ENCODE assay signal across 15 cellular contexts in the genomic region with DNA sequence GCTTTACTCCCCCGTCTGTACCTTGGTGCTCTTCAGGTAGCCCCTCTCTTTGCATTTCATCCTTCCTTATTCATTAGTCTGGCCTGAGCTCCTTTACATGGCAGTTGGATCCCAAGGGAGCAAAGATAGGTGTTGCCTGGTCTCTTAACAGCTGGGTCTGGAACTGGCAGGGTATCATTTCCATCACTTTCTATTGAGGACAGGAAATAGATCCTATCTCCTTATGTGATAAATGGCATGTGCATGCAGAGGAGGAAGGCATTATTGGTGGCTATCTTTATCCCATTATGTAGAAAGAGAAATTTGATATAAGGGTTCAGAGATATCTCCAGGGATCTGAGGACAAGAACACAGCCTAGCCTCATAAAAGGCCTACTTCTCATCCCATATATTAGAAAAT. TPM values are rescaled to one million over a fixed set of nuclear protein-coding genes. Genes with fewer than 3 reads are reported as not detected.
A peak's percentile ranks its signal among the peaks of the same experiment; 100 is the strongest.
DNase-seq lines count a peak whose midpoint lies in the region; ATAC-seq and TF ChIP-seq lines count a peak whose summit lies in the region.
"Had no signal": no experiment of that assay in that cellular context is flagged by ENCODE, and none has a peak within 500 bp of the region (broad histone marks: within the 10 kb centered on the region; RNA-seq: fewer than 3 reads in every experiment).

No MANE protein-coding gene starts in this region.

- no peak overlapping the region for H2BK120ac ChIP-seq in mesendoderm (ENCODE audit: low read depth, low read length)

- H3K23ac ChIP-seq in mesendoderm (ENCODE audit: low read length) = no peak overlapping the region

- H3K9me3 ChIP-seq in SK-N-SH (no peaks in the 10 kb centered on the region), gastrocnemius medialis (no peaks in the 10 kb centered on the region)
- H3K9me3 ChIP-seq: Caco-2 had no signal

- no peaks in the 10 kb centered on the region for H4K20me1 ChIP-seq in SK-N-SH (ENCODE audit: insufficient read depth)

- TF ChIP-seq POLR2A in gastrocnemius medialis (IDR thresholded peaks at IDR 0.05) = no peak

- no peak for ATAC-seq in SK-N-SH treated with all-trans-retinoic acid at 6 μM for 48 hours
- no peak for ATAC-seq in gastrocnemius medialis
- ATAC-seq: GM23338 had no signal

- no peak overlapping the region for H3K18ac ChIP-seq in mesendoderm (ENCODE audit: low read length)

- peaks cover 0 to 37% of the 10 kb centered on the region in 2 experiments; a peak in 2 of 4 replicates for H3K4me1 ChIP-seq in SK-N-SH (ENCODE audit: control insufficient read depth in 1 of 2, insufficient read depth in 2 of 2, low read depth in 1 of 2, low read length in 1 of 2)
- peaks cover 6% of the 10 kb centered on the region for H3K4me1 ChIP-seq in mesendoderm (ENCODE audit: control insufficient read depth, low read depth, low read length)
- H3K4me1 ChIP-seq in gastrocnemius medialis = no peaks in the 10 kb centered on the region
- H3K4me1 ChIP-seq: Caco-2 had no signal

- no peak overlapping the region for H3K4ac ChIP-seq in mesendoderm (ENCODE audit: low read depth, low read length)

- H3K27me3 ChIP-seq in SK-N-SH (ENCODE audit: insufficient read depth) (no peaks in the 10 kb centered on the region; the same call in 1 of the 2 replicates), mesendoderm (ENCODE audit: insufficient read depth, low read length, poor library complexity) (no peaks in the 10 kb centered on the region), gastrocnemius medialis (peaks cover 0 to 3% (median 0%) of the 10 kb centered on the region in 3 donors)

- H4K8ac ChIP-seq in mesendoderm (ENCODE audit: low read depth, low read length) = no peak overlapping the region

- no peak for TF ChIP-seq RAD21 in SK-N-SH (IDR thresholded peaks at IDR 0.05; ENCODE audit: low read length)

- H4K5ac ChIP-seq in mesendoderm (ENCODE audit: low read length) = no peak overlapping the region

- POLR2A ChIA-PET in SK-N-SH (lab: Yijun Ruan, JAX) = interaction anchor here (2.1 kb wide), 1 partner anchor 9 kb away, joined by 6 read pairs; no protein-coding TSS in a partner anchor

- no peak overlapping the region for H3K4me2 ChIP-seq in SK-N-SH
- no peak overlapping the region for H3K4me2 ChIP-seq in mesendoderm (ENCODE audit: low read length)
- H3K4me2 ChIP-seq: GM23338 had no signal

- H3F3A ChIP-seq in SK-N-SH (replicated peaks; ENCODE audit: insufficient read depth) = no peaks in the 10 kb centered on the region

- in situ Hi-C loops in gastrocnemius medialis (cut with MboI; ENCODE audit: low sequenced_read_pairs in 4 of 4) = no loop called here

- TF ChIP-seq CTCF in SK-N-SH (IDR thresholded peaks at IDR 0.05) (no peak), gastrocnemius medialis (IDR thresholded peaks at IDR 0.05 in 4 of 5, conservative IDR thresholded peaks at IDR 0.05 in 1 of 5) (no peak)

- H3K36me3 ChIP-seq in SK-N-SH (replicated peaks in 1 of 2; ENCODE audit: control insufficient read depth in 1 of 2, insufficient read depth in 2 of 2, low read length in 1 of 2) (no peaks in the 10 kb centered on the region), mesendoderm (ENCODE audit: control insufficient read depth, insufficient read depth, low read length) (no peaks in the 10 kb centered on the region), gastrocnemius medialis (no peaks in the 10 kb centered on the region)

- CTCF ChIA-PET in SK-N-SH (lab: Yijun Ruan, JAX) = interaction anchor here (0.7 to 2.0 kb wide), 5 partner anchors 37 to 178 kb away, joined by 3 to 8 read pairs (median 3); a partner anchor contains a TSS

- no peak overlapping the region for H2BK15ac ChIP-seq in mesendoderm (replicated peaks; ENCODE audit: low read depth)

- intact Hi-C loops in gastrocnemius medialis (cut with DNase I; ENCODE audit: low total_unique reads) = loop anchor here (10.0 kb wide), 1 partner anchor 117 kb away; no protein-coding TSS in a partner anchor

- DNase-seq in DMS 273 (lab: John Stamatoyannopoulos, UW; ENCODE audit: unreplicated experiment) (peak; percentile 13), DMS 273 treated with DMSO at 0.1 percent for 48 hours (lab: John Stamatoyannopoulos, UW) (no peak), SK-N-SH (peak; percentile 23), NCI-H526 treated with DMSO at 0.1 percent for 48 hours (lab: John Stamatoyannopoulos, UW) (peak; percentile 28), mesendoderm (peak; percentile 70), gastrocnemius medialis (no peak), inferior parietal cortex (ENCODE audit: extremely low spot score) (no peak)
- DNase-seq: Caco-2; CD8-positive, alpha-beta memory T cell; DMS79 treated with DMSO at 0.1 percent for 48 hours; H7 had no signal

- H3K79me2 ChIP-seq in SK-N-SH (ENCODE audit: insufficient read depth) (no peaks in the 10 kb centered on the region), mesendoderm (ENCODE audit: control insufficient read depth, insufficient read depth, low read length) (no peaks in the 10 kb centered on the region)

- no peaks in the 10 kb centered on the region for H3K9me2 ChIP-seq in SK-N-SH

- no peak overlapping the region for H3K9ac ChIP-seq in SK-N-SH
- H3K9ac ChIP-seq in mesendoderm (ENCODE audit: low read length) = no peak overlapping the region

- no peak overlapping the region for H3K56ac ChIP-seq in mesendoderm (ENCODE audit: low read length)

- H2AK5ac ChIP-seq in mesendoderm (ENCODE audit: low read length) = no peak overlapping the region

- H2AFZ ChIP-seq in SK-N-SH (ENCODE audit: low read depth) = no peak overlapping the region
- H2AFZ ChIP-seq: GM23338 had no signal

- 44% methylated on average over 1 of the region's 1 CpG for WGBS in SK-N-SH (ENCODE audit: low lambda C conversion rate)
- no CpG with 5 or more reads among the region's 1 CpG for WGBS in mesendoderm (ENCODE audit: extremely low coverage, insufficient coverage, low lambda C conversion rate)

- no peak overlapping the region for H3K4me3 ChIP-seq in SK-N-SH (ENCODE audit: low read depth in 2 of 2, low read length in 1 of 2)
- no peak overlapping the region for H3K4me3 ChIP-seq in mesendoderm (ENCODE audit: low read length)
- H3K4me3 ChIP-seq in gastrocnemius medialis = no peak overlapping the region
- H3K4me3 ChIP-seq: GM23338 had no signal

- H2BK5ac ChIP-seq in mesendoderm (ENCODE audit: low read length) = peak overlapping the region; percentile 97

- peak in 1 of 2 experiments; percentile 79; a peak in 1 of 4 replicates for TF ChIP-seq EP300 in SK-N-SH (IDR thresholded peaks at IDR 0.05; ENCODE audit: borderline replicate concordance in 1 of 2, low read depth in 1 of 2, low read length in 1 of 2)

- H3K79me1 ChIP-seq in mesendoderm (ENCODE audit: low read length) = no peaks in the 10 kb centered on the region

- peak overlapping the region in 1 of 2 experiments; percentile 85; a peak in 2 of 4 replicates for H3K27ac ChIP-seq in SK-N-SH (ENCODE audit: low read depth in 2 of 2, low read length in 1 of 2)
- H3K27ac ChIP-seq in mesendoderm (ENCODE audit: low read depth, low read length) = peak overlapping the region; percentile 30
- peak overlapping the region in 1 of 4 donors; percentile 13 for H3K27ac ChIP-seq in gastrocnemius medialis
- H3K27ac ChIP-seq: 22Rv1, HL-60 had no signal

TF ChIP-seq in SK-N-SH, 30 proteins besides CTCF, POLR2A, EP300 and RAD21:
- TF ChIP-seq, protein P1, sequence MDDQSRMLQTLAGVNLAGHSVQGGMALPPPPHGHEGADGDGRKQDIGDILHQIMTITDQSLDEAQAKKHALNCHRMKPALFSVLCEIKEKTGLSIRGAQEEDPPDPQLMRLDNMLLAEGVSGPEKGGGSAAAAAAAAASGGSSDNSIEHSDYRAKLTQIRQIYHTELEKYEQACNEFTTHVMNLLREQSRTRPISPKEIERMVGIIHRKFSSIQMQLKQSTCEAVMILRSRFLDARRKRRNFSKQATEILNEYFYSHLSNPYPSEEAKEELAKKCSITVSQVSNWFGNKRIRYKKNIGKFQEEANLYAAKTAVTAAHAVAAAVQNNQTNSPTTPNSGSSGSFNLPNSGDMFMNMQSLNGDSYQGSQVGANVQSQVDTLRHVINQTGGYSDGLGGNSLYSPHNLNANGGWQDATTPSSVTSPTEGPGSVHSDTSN (IDR thresholded peaks at IDR 0.05) = no peak
- TF ChIP-seq RCOR1 (IDR thresholded peaks at IDR 0.05; ENCODE audit: low read length) = peak; percentile 48; the same call in 1 of the 2 replicates
- TF ChIP-seq GATA2 (CRISPR knock-in tag; IDR thresholded peaks at IDR 0.05) = peak; percentile 51

TF ChIP-seq in SK-N-SH treated with all-trans-retinoic acid at 6 μM for 48 hours, 23 proteins besides CTCF, POLR2A, EP300 and RAD21:
- TF ChIP-seq PPARA (CRISPR knock-in tag; IDR thresholded peaks at IDR 0.05; ENCODE audit: borderline replicate concordance) (no peak), ZC3H10 (CRISPR knock-in tag; IDR thresholded peaks at IDR 0.05) (no peak), TOX (CRISPR knock-in tag; IDR thresholded peaks at IDR 0.05; ENCODE audit: borderline replicate concordance) (no peak), SNAI2 (CRISPR knock-in tag; IDR thresholded peaks at IDR 0.05) (no peak), ZNF70 (CRISPR knock-in tag; IDR thresholded peaks at IDR 0.05) (no peak), RARB (CRISPR knock-in tag; IDR thresholded peaks at IDR 0.05) (no peak), TCF4 (CRISPR knock-in tag; IDR thresholded peaks at IDR 0.05; ENCODE audit: borderline replicate concordance) (no peak), GLIS3 (CRISPR knock-in tag; IDR thresholded peaks at IDR 0.05) (no peak)
- TF ChIP-seq, protein P2, sequence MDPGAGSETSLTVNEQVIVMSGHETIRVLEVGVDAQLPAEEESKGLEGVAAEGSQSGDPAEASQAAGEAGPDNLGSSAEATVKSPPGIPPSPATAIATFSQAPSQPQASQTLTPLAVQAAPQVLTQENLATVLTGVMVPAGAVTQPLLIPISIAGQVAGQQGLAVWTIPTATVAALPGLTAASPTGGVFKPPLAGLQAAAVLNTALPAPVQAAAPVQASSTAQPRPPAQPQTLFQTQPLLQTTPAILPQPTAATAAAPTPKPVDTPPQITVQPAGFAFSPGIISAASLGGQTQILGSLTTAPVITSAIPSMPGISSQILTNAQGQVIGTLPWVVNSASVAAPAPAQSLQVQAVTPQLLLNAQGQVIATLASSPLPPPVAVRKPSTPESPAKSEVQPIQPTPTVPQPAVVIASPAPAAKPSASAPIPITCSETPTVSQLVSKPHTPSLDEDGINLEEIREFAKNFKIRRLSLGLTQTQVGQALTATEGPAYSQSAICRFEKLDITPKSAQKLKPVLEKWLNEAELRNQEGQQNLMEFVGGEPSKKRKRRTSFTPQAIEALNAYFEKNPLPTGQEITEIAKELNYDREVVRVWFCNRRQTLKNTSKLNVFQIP (CRISPR knock-in tag; IDR thresholded peaks at IDR 0.05; ENCODE audit: borderline replicate concordance, low read depth) = no peak
TF ChIP-seq in SK-N-SH treated with all-trans-retinoic acid at 6 μM for 48 hours: peak in this region for 0.

RNA-seq across cellular contexts. Expression of a gene that starts 54.6 kb away (rescaled TPM):
- 1.1 and 1.3 TPM in 2 replicates for polyA plus RNA-seq in SK-N-SH (2012; rRNA removed)
- polyA plus RNA-seq in SK-N-SH (2012; cell fraction: cytosol; rRNA removed) = 1.1 and 1.9 TPM in 2 replicates
- polyA plus RNA-seq in SK-N-SH (2012; cell fraction: nucleus; rRNA removed) = 1.1 and 1.4 TPM in 2 replicates
- 0.03 TPM for polyA plus RNA-seq in mesendoderm (2013, experiment 1 of 2)
- 0.04 TPM for polyA plus RNA-seq in mesendoderm (2013, experiment 2 of 2)
- total RNA-seq in gastrocnemius medialis = 1 to 10 TPM; 1.2 to 2.7 (median 1.8) TPM
- total RNA-seq: GM23338 had no signal
- polyA plus RNA-seq: GM23338 had no signal

Comparison
In these comparisons a context has a peak if more than half of its experiments do, and no peak if none do; other contexts are left out.
1. DNase-seq: peak in DMS 273 (single experiment), SK-N-SH (single experiment), NCI-H526 treated with DMSO at 0.1 percent for 48 hours (single experiment) and mesendoderm (single experiment); none in DMS 273 treated with DMSO at 0.1 percent for 48 hours (single experiment), gastrocnemius medialis (0 of 2) and inferior parietal cortex (single experiment).